Comparison of ENCODE assay signal across 7 cellular contexts in genomic region chr12:80187660-80188090, GRCh38.
DNase-seq lines count a peak whose midpoint lies in the region; ATAC-seq and TF ChIP-seq lines count a peak whose summit lies in the region.

No MANE protein-coding gene starts in this region.

- TF ChIP-seq EP300 in tibial nerve (IDR thresholded peaks at IDR 0.05): no peak

- peak; percentile 51 for ATAC-seq in GM19372 (IDR thresholded peaks at IDR 0.05; ENCODE audit: low read depth, unreplicated experiment)
- peak; percentile 53 for ATAC-seq in HG03460 (IDR thresholded peaks at IDR 0.05; ENCODE audit: unreplicated experiment)

- no peaks in the 10 kb centered on the region for H3K27me3 ChIP-seq in tibial nerve

- WGBS in tibial nerve, 2 donors: 16 to 23% methylated on average over 2 of the region's 2 CpGs

- H3K4me3 ChIP-seq in SK-N-MC (no peak overlapping the region), tibial nerve (no peak overlapping the region)

- no peak for TF ChIP-seq POLR2A in tibial nerve (IDR thresholded peaks at IDR 0.05)

- no peak overlapping the region for H3K9ac ChIP-seq in SK-N-MC (ENCODE audit: insufficient read length)

- H3K4me1 ChIP-seq in tibial nerve: peaks cover 0 to 27% (median 0%) of the 10 kb centered on the region in 4 donors

- no peak for TF ChIP-seq CTCF in tibial nerve (IDR thresholded peaks at IDR 0.05)

- H3K36me3 ChIP-seq in SK-N-MC (ENCODE audit: insufficient read depth, low read length) (no peaks in the 10 kb centered on the region), tibial nerve (no peaks in the 10 kb centered on the region)

- no peak for DNase-seq in SK-N-MC (ENCODE audit: low read depth, low spot score)
- DNase-seq in glomerular endothelial cell (ENCODE audit: extremely low read depth, low read depth, low spot score): peak; percentile 80
- DNase-seq in tibial nerve (ENCODE audit: low spot score in 2 of 2): no peak
- DNase-seq in NCI-H1048 (lab: John Stamatoyannopoulos, UW): no peak
- no peak for DNase-seq in activated CD8-positive, alpha-beta memory T cell treated with anti-CD3 and anti-CD28 coated beads, Interleukin-2, amount 50 U/mL, for 48 hours

- H3K27ac ChIP-seq in SK-N-MC (peak overlapping the region; percentile 88), tibial nerve (peak overlapping the region; percentile 70 to 96 (median 84))

- H3K9me3 ChIP-seq in SK-N-MC (ENCODE audit: low read depth, low read length): no peaks in the 10 kb centered on the region
- no peaks in the 10 kb centered on the region for H3K9me3 ChIP-seq in tibial nerve
